ENCODE assay signal across 18 cellular contexts in genomic region chr6:93621400-93621799, GRCh38.
DNase-seq lines count a peak whose midpoint lies in the region; ATAC-seq, FAIRE-seq and TF ChIP-seq lines count a peak whose summit lies in the region.
"Had no signal": no experiment of that assay in that cellular context is flagged by ENCODE, and none has a peak within 500 bp of the region (broad histone marks: within the 10 kb centered on the region; RNA-seq: fewer than 3 reads in every experiment).

No MANE protein-coding gene starts in this region.

- intact Hi-C loops in kidney (cut with DNase I): no loop called here

- FAIRE-seq in kidney (lab: Jason Lieb, UNC) (no peak), RCC 7860 (lab: Jason Lieb, UNC) (no peak)
- FAIRE-seq: HTR-8/SVneo had no signal

- no peak overlapping the region for H3K9ac ChIP-seq in Loucy (ENCODE audit: low read depth, low read length, poor library complexity, severe bottlenecking)
- H3K9ac ChIP-seq in kidney (ENCODE audit: low read length in 2 of 2): no peak overlapping the region

- H3K4me3 ChIP-seq in Loucy (ENCODE audit: low read length, poor library complexity, severe bottlenecking) (no peak overlapping the region), kidney (ENCODE audit: low read length in 2 of 2) (no peak overlapping the region), osteoblast (ENCODE audit: insufficient read depth, low read length) (no peak overlapping the region)
- H3K4me3 ChIP-seq: SK-N-MC had no signal

- H3K79me2 ChIP-seq in Loucy (ENCODE audit: insufficient read depth, low read length) (no peaks in the 10 kb centered on the region), osteoblast (ENCODE audit: insufficient read depth, low read length) (no peaks in the 10 kb centered on the region)

- H3K9me3 ChIP-seq in Loucy (ENCODE audit: insufficient read depth, low read depth, low read length): no peaks in the 10 kb centered on the region
- H3K9me3 ChIP-seq in kidney (ENCODE audit: control insufficient read depth in 1 of 2, low read length in 2 of 2): no peaks in the 10 kb centered on the region
- no peaks in the 10 kb centered on the region for H3K9me3 ChIP-seq in osteoblast (ENCODE audit: low read depth, low read length)

- H4K20me1 ChIP-seq in Loucy (ENCODE audit: insufficient read depth, low read length, poor library complexity, severe bottlenecking): no peaks in the 10 kb centered on the region
- H4K20me1 ChIP-seq in osteoblast (ENCODE audit: insufficient read depth, low read length): no peaks in the 10 kb centered on the region

- H3K4me2 ChIP-seq in Loucy (ENCODE audit: low read depth, low read length, poor library complexity, severe bottlenecking): no peak overlapping the region
- H3K4me2 ChIP-seq in osteoblast (ENCODE audit: insufficient read depth, low read length): no peak overlapping the region

- DNase-seq in D341Med (ENCODE audit: low spot score) (peak; percentile 14), amniotic epithelial cell (ENCODE audit: low read depth) (peak; percentile 3), kidney (no peak), NCI-H1930 (lab: John Stamatoyannopoulos, UW) (no peak), osteoblast (ENCODE audit: insufficient read length, low spot score, missing footprints) (no peak), RCC 7860 (ENCODE audit: low spot score) (no peak)
- DNase-seq: H7, Kasumi-1, NCI-H1417, NCI-H2029 treated with DMSO at 0.1 percent for 48 hours, NCI-H526 treated with DMSO at 0.1 percent for 48 hours, Right ventricle myocardium superior had no signal

- H3K27ac ChIP-seq in kidney (ENCODE audit: low read depth in 2 of 2, low read length in 2 of 2): no peak overlapping the region
- no peak overlapping the region for H3K27ac ChIP-seq in osteoblast (ENCODE audit: low read depth, low read length)
- H3K27ac ChIP-seq: HL-60, SK-N-MC had no signal

- H3F3A ChIP-seq in Loucy (ENCODE audit: low read depth): no peaks in the 10 kb centered on the region

- H2AFZ ChIP-seq in Loucy (ENCODE audit: low read length) (peak overlapping the region; percentile 64; the same call in 1 of the 2 replicates), osteoblast (ENCODE audit: low read length) (no peak overlapping the region)

- no peaks in the 10 kb centered on the region for H3K9me2 ChIP-seq in Loucy (replicated peaks; ENCODE audit: low read depth, low read length)

- no peaks in the 10 kb centered on the region for H3K36me3 ChIP-seq in Loucy (ENCODE audit: insufficient read depth, low read length)
- H3K36me3 ChIP-seq in kidney (ENCODE audit: control insufficient read depth in 1 of 2, insufficient read depth in 2 of 2, low read length in 2 of 2): no peaks in the 10 kb centered on the region
- H3K36me3 ChIP-seq in osteoblast (ENCODE audit: insufficient read depth, low read length): no peaks in the 10 kb centered on the region

- ATAC-seq in HG03469 (IDR thresholded peaks at IDR 0.05; ENCODE audit: unreplicated experiment): no peak
- ATAC-seq: Panc1 had no signal

- H3K27me3 ChIP-seq in Loucy (ENCODE audit: insufficient read depth, low read length, poor library complexity, severe bottlenecking) (no peaks in the 10 kb centered on the region), osteoblast (ENCODE audit: insufficient read depth, low read length) (no peaks in the 10 kb centered on the region)

- H3K4me1 ChIP-seq in Loucy (ENCODE audit: insufficient read depth, low read length, poor library complexity, severe bottlenecking): no peaks in the 10 kb centered on the region
- H3K4me1 ChIP-seq in kidney (ENCODE audit: control insufficient read depth in 1 of 2, insufficient read depth in 1 of 2, low read depth in 1 of 2, low read length in 2 of 2): no peaks in the 10 kb centered on the region
- H3K4me1 ChIP-seq in osteoblast (ENCODE audit: insufficient read depth, low read length): no peaks in the 10 kb centered on the region

- TF ChIP-seq CTCF in Loucy (conservative IDR thresholded peaks at IDR 0.05; ENCODE audit: low read length): peak; percentile 46
- peak; percentile 20 for TF ChIP-seq CTCF in kidney (IDR thresholded peaks at IDR 0.05; ENCODE audit: borderline replicate concordance, extremely low read depth, insufficient read depth)
- no peak for TF ChIP-seq CTCF in osteoblast (IDR thresholded peaks at IDR 0.05; ENCODE audit: extremely low read depth, low read depth, low read length)

Comparison
In these comparisons a context has a peak if more than half of its experiments do, and no peak if none do; other contexts are left out.
1. DNase-seq: peak in D341Med (single experiment) and amniotic epithelial cell (single experiment); none in kidney (single experiment), NCI-H1930 (0 of 2), osteoblast (single experiment) and RCC 7860 (single experiment).